Comparison of ENCODE assay signal across 16 cellular contexts in genomic region chr4:86664959-86665358, GRCh38.
DNase-seq lines count a peak whose midpoint lies in the region; ATAC-seq and TF ChIP-seq lines count a peak whose summit lies in the region.
"Had no signal": no experiment of that assay in that cellular context is flagged by ENCODE, and none has a peak within 500 bp of the region (broad histone marks: within the 10 kb centered on the region; RNA-seq: fewer than 3 reads in every experiment).

No MANE protein-coding gene starts in this region.

- in situ Hi-C loops in SK-MEL-5 (cut with HindIII; ENCODE audit: low pct_unique_long_range_greater_than_20kb, low sequenced_read_pairs): no loop called here

- no peak overlapping the region for H3K18ac ChIP-seq in trophoblast cell (ENCODE audit: low read length)

- no peak overlapping the region for H3K4me2 ChIP-seq in osteoblast (ENCODE audit: insufficient read depth, low read length)
- H3K4me2 ChIP-seq in trophoblast cell (ENCODE audit: low read length): no peak overlapping the region

- no peak overlapping the region for H4K8ac ChIP-seq in trophoblast cell (ENCODE audit: low read depth, low read length)

- H3K27me3 ChIP-seq in osteoblast (ENCODE audit: insufficient read depth, low read length) (no peaks in the 10 kb centered on the region), trophoblast cell (ENCODE audit: insufficient read depth, low read length) (no peaks in the 10 kb centered on the region)
- H3K27me3 ChIP-seq: esophagus squamous epithelium, upper lobe of left lung had no signal

- H3K23ac ChIP-seq in trophoblast cell (ENCODE audit: low read length): no peak overlapping the region

- H3K4me1 ChIP-seq in osteoblast (ENCODE audit: insufficient read depth, low read length) (peaks cover 12% of the 10 kb centered on the region), trophoblast cell (ENCODE audit: control insufficient read depth in 1 of 2, insufficient read depth in 2 of 2, low read length in 2 of 2) (no peaks in the 10 kb centered on the region)
- H3K4me1 ChIP-seq: upper lobe of left lung had no signal

- no peak for ATAC-seq in HG03159 (IDR thresholded peaks at IDR 0.05; ENCODE audit: unreplicated experiment)
- no peak for ATAC-seq in esophagus mucosa
- ATAC-seq: HCT116, sciatic nerve had no signal

- no peak overlapping the region for H3K27ac ChIP-seq in osteoblast (ENCODE audit: low read depth, low read length)
- no peak overlapping the region for H3K27ac ChIP-seq in trophoblast cell (ENCODE audit: low read depth, low read length)
- H3K27ac ChIP-seq: C4-2B, esophagus squamous epithelium, upper lobe of left lung had no signal

- H3K4me3 ChIP-seq in fibroblast of mammary gland (ENCODE audit: control insufficient read depth, low read depth, low read length): no peak overlapping the region
- no peak overlapping the region for H3K4me3 ChIP-seq in osteoblast (ENCODE audit: insufficient read depth, low read length)
- no peak overlapping the region for H3K4me3 ChIP-seq in trophoblast cell (ENCODE audit: low read depth, low read length)
- H3K4me3 ChIP-seq: esophagus squamous epithelium, upper lobe of left lung had no signal

- H3K9ac ChIP-seq in trophoblast cell (ENCODE audit: low read length): no peak overlapping the region

- no peak overlapping the region for H2AK5ac ChIP-seq in trophoblast cell (ENCODE audit: low read length)

- no peak overlapping the region for H4K12ac ChIP-seq in trophoblast cell (ENCODE audit: low read depth, low read length)

- DNase-seq in EL: peak; percentile 64
- peak; percentile 28 for DNase-seq in SK-MEL-5 (ENCODE audit: low read depth, low spot score)
- DNase-seq in fibroblast of mammary gland (ENCODE audit: low read depth): peak; percentile 85
- peak; percentile 65 for DNase-seq in osteoblast (ENCODE audit: insufficient read length, low spot score, missing footprints)
- no peak for DNase-seq in NCI-H2081 treated with DMSO at 0.1 percent for 48 hours (lab: John Stamatoyannopoulos, UW)
- DNase-seq in trophoblast cell: no peak
- DNase-seq: activated CD4-positive, alpha-beta T cell treated with anti-CD3 and anti-CD28 coated beads, Interleukin-2, amount 50 U/mL, for 48 hours; amygdala; esophagus squamous epithelium; NCI-H2227 treated with DMSO at 0.1 percent for 48 hours; upper lobe of left lung had no signal

- no peak overlapping the region for H2BK120ac ChIP-seq in trophoblast cell (ENCODE audit: insufficient read depth, low read length, poor library complexity)

- H3K9me3 ChIP-seq in osteoblast (ENCODE audit: low read depth, low read length): no peaks in the 10 kb centered on the region
- H3K9me3 ChIP-seq in trophoblast cell (ENCODE audit: insufficient read depth, low read depth, low read length): no peaks in the 10 kb centered on the region
- H3K9me3 ChIP-seq: esophagus squamous epithelium, upper lobe of left lung had no signal

- no peaks in the 10 kb centered on the region for H3K36me3 ChIP-seq in osteoblast (ENCODE audit: insufficient read depth, low read length)
- no peaks in the 10 kb centered on the region for H3K36me3 ChIP-seq in trophoblast cell (ENCODE audit: control insufficient read depth in 1 of 2, insufficient read depth in 2 of 2, low read length in 2 of 2)
- H3K36me3 ChIP-seq: esophagus squamous epithelium, upper lobe of left lung had no signal

- H3K4ac ChIP-seq in trophoblast cell (ENCODE audit: low read depth, low read length): no peak overlapping the region

- H3K79me1 ChIP-seq in trophoblast cell (ENCODE audit: low read length): no peaks in the 10 kb centered on the region

- H2BK5ac ChIP-seq in trophoblast cell (ENCODE audit: low read depth, low read length, poor library complexity): no peak overlapping the region

- H3K79me2 ChIP-seq in osteoblast (ENCODE audit: insufficient read depth, low read length) (no peaks in the 10 kb centered on the region), trophoblast cell (ENCODE audit: control insufficient read depth, insufficient read depth, low read length, poor library complexity) (no peaks in the 10 kb centered on the region)

- H2AFZ ChIP-seq in osteoblast (ENCODE audit: low read length) (no peak overlapping the region), trophoblast cell (ENCODE audit: insufficient read depth, low read length, poor library complexity) (no peak overlapping the region)

- WGBS in trophoblast cell (ENCODE audit: extremely low coverage, insufficient coverage, insufficient read length): no CpG with 5 or more reads among the region's 1 CpG

- TF ChIP-seq CTCF in fibroblast of mammary gland (conservative IDR thresholded peaks at IDR 0.05; ENCODE audit: control insufficient read depth, insufficient read depth, low read depth, low read length) (no peak), osteoblast (IDR thresholded peaks at IDR 0.05; ENCODE audit: extremely low read depth, low read depth, low read length) (no peak)

- no peak overlapping the region for H4K91ac ChIP-seq in trophoblast cell (ENCODE audit: low read depth, low read length)

- no peak overlapping the region for H3K14ac ChIP-seq in trophoblast cell (ENCODE audit: low read length)

- no peak overlapping the region for H2BK12ac ChIP-seq in trophoblast cell (ENCODE audit: low read length)

- peaks cover 6% of the 10 kb centered on the region for H4K20me1 ChIP-seq in osteoblast (ENCODE audit: insufficient read depth, low read length)

Comparison
In these comparisons a context has a peak if more than half of its experiments do, and no peak if none do; other contexts are left out.
1. DNase-seq: peak in EL (single experiment), SK-MEL-5 (single experiment), fibroblast of mammary gland (single experiment) and osteoblast (single experiment); none in NCI-H2081 treated with DMSO at 0.1 percent for 48 hours (single experiment) and trophoblast cell (0 of 2).